Comparison of ENCODE assay signal across 10 cellular contexts in the genomic region with DNA sequence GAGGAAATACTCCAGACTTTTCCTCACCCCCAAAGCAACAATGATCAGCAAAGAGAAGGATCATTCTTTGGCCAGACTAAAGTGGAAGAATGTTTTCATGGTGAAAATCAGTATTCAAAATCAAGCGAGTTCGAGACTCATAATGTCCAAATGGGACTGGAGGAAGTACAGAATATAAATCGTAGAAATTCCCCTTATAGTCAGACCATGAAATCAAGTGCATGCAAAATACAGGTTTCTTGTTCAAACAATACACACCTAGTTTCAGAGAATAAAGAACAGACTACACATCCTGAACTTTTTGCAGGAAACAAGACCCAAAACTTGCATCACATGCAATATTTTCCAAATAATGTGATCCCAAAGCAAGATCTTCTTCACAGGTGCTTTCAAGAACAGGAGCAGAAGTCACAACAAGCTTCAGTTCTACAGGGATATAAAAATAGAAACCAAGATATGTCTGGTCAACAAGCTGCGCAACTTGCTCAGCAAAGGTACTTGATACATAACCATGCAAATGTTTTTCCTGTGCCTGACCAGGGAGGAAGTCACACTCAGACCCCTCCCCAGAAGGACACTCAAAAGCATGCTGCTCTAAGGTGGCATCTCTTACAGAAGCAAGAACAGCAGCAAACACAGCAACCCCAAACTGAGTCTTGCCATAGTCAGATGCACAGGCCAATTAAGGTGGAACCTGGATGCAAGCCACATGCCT.
A peak's percentile ranks its signal among the peaks of the same experiment; 100 is the strongest.
DNase-seq lines count a peak whose midpoint lies in the region; ATAC-seq, FAIRE-seq and TF ChIP-seq lines count a peak whose summit lies in the region.
"Had no signal": no experiment of that assay in that cellular context is flagged by ENCODE, and none has a peak within 500 bp of the region (broad histone marks: within the 10 kb centered on the region; RNA-seq: fewer than 3 reads in every experiment).

No MANE protein-coding gene starts in this region.

- CTCF ChIA-PET in GM12878 (lab: Yijun Ruan, JAX): interaction anchor here (1.0 kb wide), 1 partner anchor 31 kb away, joined by 3 read pairs; no protein-coding TSS in a partner anchor

- no peak for TF ChIP-seq RAD21 in GM12878 (IDR thresholded peaks at IDR 0.05; ENCODE audit: insufficient read depth, low read depth, low read length)

- DNase-seq in GM12878 (ENCODE audit: low read depth, low spot score) (peak; percentile 68), NCI-H2171 (lab: John Stamatoyannopoulos, UW) (no peak), activated gamma-delta T cell (lab: John Stamatoyannopoulos, UW) (no peak), NCI-H2107 (lab: John Stamatoyannopoulos, UW) (no peak), SIG-M5 treated with dmso at 0.1 percent for 504 hours (lab: John Stamatoyannopoulos, UW; ENCODE audit: unreplicated experiment) (no peak)
- DNase-seq: hippocampal formation, NCI-H2029 had no signal

- H3K9ac ChIP-seq in GM12878 (ENCODE audit: control insufficient read depth, insufficient read depth, low read length): no peak overlapping the region

- intact Hi-C loops in GM12878 (cut with micrococcal nuclease; ENCODE audit: unreplicated experiment): loop anchor here (10.0 kb wide), 1 partner anchor 302 kb away; no protein-coding TSS in a partner anchor

- ATAC-seq in GM18517 (IDR thresholded peaks at IDR 0.05; ENCODE audit: unreplicated experiment) (peak; percentile 89), GM19468 (IDR thresholded peaks at IDR 0.05; ENCODE audit: extremely low read depth, unreplicated experiment) (peak; percentile 83), HG03060 (IDR thresholded peaks at IDR 0.05; ENCODE audit: low read depth, unreplicated experiment) (peak; percentile 70), GM12878 (peak; percentile 79)

- SMC1A ChIA-PET in GM12878 (lab: Charles Lee; ENCODE audit: uncharacterized antibody, unreplicated experiment): interaction anchor here (1.3 to 2.1 kb wide), 2 partner anchors 40 to 42 kb away, joined by 4 to 5 read pairs; no protein-coding TSS in a partner anchor

- TSS peak; percentile 15 for BruUV-seq in GM12878 (replicated peaks; lab: Mats Ljungman, UMichigan)

- H3K27me3 ChIP-seq in GM12878 (replicated peaks in 1 of 2; ENCODE audit: control insufficient read depth in 2 of 2, insufficient read depth in 2 of 2, low read length in 1 of 2): no peaks in the 10 kb centered on the region

- WGBS in GM12878 (ENCODE audit: insufficient coverage, insufficient replicate concordance, low lambda C conversion rate, missing lambda C conversion rate): 0% methylated on average over 4 of the region's 4 CpGs

- TF ChIP-seq CTCF in GM12878 (IDR thresholded peaks at IDR 0.05 in 2 of 3, conservative IDR thresholded peaks at IDR 0.05 in 1 of 3; ENCODE audit: control insufficient read depth in 2 of 3, extremely low read depth in 1 of 3, insufficient read depth in 1 of 3, low read depth in 3 of 3, low read length in 3 of 3): no peak

- peaks cover 25% of the 10 kb centered on the region for H3K4me1 ChIP-seq in GM12878 (ENCODE audit: control insufficient read depth, insufficient read depth, low read length)

- peak overlapping the region; percentile 72 for H3K27ac ChIP-seq in GM12878 (ENCODE audit: control insufficient read depth, insufficient read depth)

- H4K20me1 ChIP-seq in GM12878 (ENCODE audit: control insufficient read depth, insufficient read depth): no peaks in the 10 kb centered on the region

- RAD21 ChIA-PET in GM12878 (lab: Charles Lee; ENCODE audit: unreplicated experiment): no interaction called here

- no peak overlapping the region for H2AFZ ChIP-seq in GM12878 (ENCODE audit: control insufficient read depth, low read depth, low read length)

- TF ChIP-seq POLR2A in GM12878 (IDR thresholded peaks at IDR 0.05; ENCODE audit: low read depth, low read length): no peak

- no peak overlapping the region for H3K4me3 ChIP-seq in GM12878

- peak overlapping the region; percentile 12 for H3K4me2 ChIP-seq in GM12878 (ENCODE audit: control insufficient read depth, insufficient read depth)

- H3K36me3 ChIP-seq in GM12878 (ENCODE audit: control insufficient read depth in 2 of 2, insufficient read depth in 2 of 2, low read length in 1 of 2): peaks cover 12 to 44% of the 10 kb centered on the region in 2 experiments

- H3K9me3 ChIP-seq in GM12878 (replicated peaks; ENCODE audit: control insufficient read depth, insufficient read depth, low read length): peaks cover 21% of the 10 kb centered on the region; the same call in 2 of the 3 replicates

- TF ChIP-seq EP300 in GM12878 (IDR thresholded peaks at IDR 0.05; ENCODE audit: borderline replicate concordance in 1 of 2, control insufficient read depth in 1 of 2, low read depth in 2 of 2, low read length in 2 of 2): no peak

- POLR2A ChIA-PET in GM12878 (lab: Charles Lee): interaction anchor here (0.6 kb wide), 1 partner anchor 42 kb away, joined by 3 read pairs; no protein-coding TSS in a partner anchor

- H3K79me2 ChIP-seq in GM12878 (ENCODE audit: control insufficient read depth, insufficient read depth, low read length): peaks cover 26% of the 10 kb centered on the region

- FAIRE-seq in GM12878 (lab: Jason Lieb, UNC): no peak

- in situ Hi-C loops in GM12878 (cut with MboI): no loop called here

TF ChIP-seq in GM12878, 131 proteins besides CTCF, POLR2A, EP300 and RAD21:
- no peak for TF ChIP-seq NR2F1 (conservative IDR thresholded peaks at IDR 0.05)
- TF ChIP-seq SMC3 (IDR thresholded peaks at IDR 0.05; ENCODE audit: borderline replicate concordance, low read length): no peak
- TF ChIP-seq ZNF622 (IDR thresholded peaks at IDR 0.05): no peak
- peak; percentile 6; the same call in 1 of the 2 replicates for TF ChIP-seq RUNX3 (IDR thresholded peaks at IDR 0.05; ENCODE audit: low read length)
- TF ChIP-seq IRF4 (IDR thresholded peaks at IDR 0.05; ENCODE audit: low read depth, low read length): no peak
- TF ChIP-seq NFIC (IDR thresholded peaks at IDR 0.05; ENCODE audit: low read depth, low read length): peak; percentile 46; the same call in 1 of the 2 replicates
- TF ChIP-seq, protein P1, sequence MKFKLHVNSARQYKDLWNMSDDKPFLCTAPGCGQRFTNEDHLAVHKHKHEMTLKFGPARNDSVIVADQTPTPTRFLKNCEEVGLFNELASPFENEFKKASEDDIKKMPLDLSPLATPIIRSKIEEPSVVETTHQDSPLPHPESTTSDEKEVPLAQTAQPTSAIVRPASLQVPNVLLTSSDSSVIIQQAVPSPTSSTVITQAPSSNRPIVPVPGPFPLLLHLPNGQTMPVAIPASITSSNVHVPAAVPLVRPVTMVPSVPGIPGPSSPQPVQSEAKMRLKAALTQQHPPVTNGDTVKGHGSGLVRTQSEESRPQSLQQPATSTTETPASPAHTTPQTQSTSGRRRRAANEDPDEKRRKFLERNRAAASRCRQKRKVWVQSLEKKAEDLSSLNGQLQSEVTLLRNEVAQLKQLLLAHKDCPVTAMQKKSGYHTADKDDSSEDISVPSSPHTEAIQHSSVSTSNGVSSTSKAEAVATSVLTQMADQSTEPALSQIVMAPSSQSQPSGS (IDR thresholded peaks at IDR 0.05; ENCODE audit: low read length): peak; percentile 33; the same call in 1 of the 2 replicates
- peak; percentile 45; the same call in 1 of the 2 replicates for TF ChIP-seq SPI1 (IDR thresholded peaks at IDR 0.05; ENCODE audit: borderline replicate concordance, insufficient read depth, low read depth, low read length)
- peak; percentile 67 for TF ChIP-seq JUNB (IDR thresholded peaks at IDR 0.05)
- no peak for TF ChIP-seq CBX5 (IDR thresholded peaks at IDR 0.05; ENCODE audit: low read depth)
- TF ChIP-seq BACH1 (IDR thresholded peaks at IDR 0.05; ENCODE audit: borderline replicate concordance): no peak
- peak; percentile 57; the same call in 1 of the 2 replicates for TF ChIP-seq FOXM1 (IDR thresholded peaks at IDR 0.05; ENCODE audit: low read depth, low read length)
- no peak for TF ChIP-seq EGR1 (IDR thresholded peaks at IDR 0.05; ENCODE audit: borderline replicate concordance in 1 of 2, low read depth in 2 of 2, low read length in 2 of 2)
